Comparison of ENCODE assay signal across 25 cellular contexts in the genomic region with DNA sequence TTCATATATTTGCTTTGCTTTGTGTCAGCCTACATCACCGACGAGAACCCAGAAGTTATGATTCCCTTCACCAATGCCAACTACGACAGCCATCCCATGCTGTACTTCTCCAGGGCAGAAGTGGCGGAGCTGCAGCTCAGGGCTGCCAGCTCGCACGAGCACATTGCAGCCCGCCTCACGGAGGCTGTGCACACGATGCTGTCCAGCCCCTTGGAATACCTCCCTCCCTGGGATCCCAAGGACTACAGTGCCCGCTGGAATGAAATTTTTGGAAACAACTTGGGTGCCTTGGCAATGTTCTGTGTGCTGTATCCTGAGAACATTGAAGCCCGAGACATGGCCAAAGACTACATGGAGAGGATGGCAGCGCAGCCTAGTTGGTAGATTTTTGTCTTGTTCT. TPM values are rescaled to one million over a fixed set of nuclear protein-coding genes. Genes with fewer than 3 reads are reported as not detected.
DNase-seq lines count a peak whose midpoint lies in the region; ATAC-seq and TF ChIP-seq lines count a peak whose summit lies in the region.
"Had no signal": no experiment of that assay in that cellular context is flagged by ENCODE, and none has a peak within 500 bp of the region (broad histone marks: within the 10 kb centered on the region; RNA-seq: fewer than 3 reads in every experiment).

No MANE protein-coding gene starts in this region.

- H3K9me3 Mint-ChIP-seq in chondrocyte (ENCODE audit: low read depth): no peaks in the 10 kb centered on the region
- H3K9me3 Mint-ChIP-seq in nephron progenitor cell: no peaks in the 10 kb centered on the region
- no peaks in the 10 kb centered on the region for H3K9me3 Mint-ChIP-seq in natural killer cell
- H3K9me3 Mint-ChIP-seq: activated naive CD8-positive, alpha-beta T cell treated with anti-CD3 and anti-CD28 coated beads for 36 hours; CD4-positive, alpha-beta T cell; T-helper 2 cell treated with Interferon-gamma antibody and Interleukin-4, amounts not matched to agents 5 μg/mL and 100 μg/mL, for 36 hours had no signal

- H3K4me2 ChIP-seq in SK-N-SH: peak overlapping the region; percentile 61; the same call in 1 of the 2 replicates

- no peaks in the 10 kb centered on the region for H4K20me1 ChIP-seq in SK-N-SH (ENCODE audit: insufficient read depth)

- no peaks in the 10 kb centered on the region for H3K27me3 ChIP-seq in SK-N-SH (ENCODE audit: insufficient read depth)
- no peaks in the 10 kb centered on the region for H3K27me3 ChIP-seq in tibial artery
- H3K27me3 ChIP-seq: sigmoid colon, thyroid gland had no signal

- intact Hi-C loops in tibial artery (cut with DNase I; ENCODE audit: low total_unique reads) (no loop called here), natural killer cell (cut with micrococcal nuclease) (no loop called here)

- peaks cover 10% of the 10 kb centered on the region for H3F3A ChIP-seq in SK-N-SH (replicated peaks; ENCODE audit: insufficient read depth)

- DNase-seq in SK-N-SH (no peak), chondrocyte (ENCODE audit: low spot score) (no peak), nephron progenitor cell (no peak), tibial artery (peak; percentile 45 to 85), KG1 (lab: John Stamatoyannopoulos, UW) (no peak), natural killer cell (no peak)
- DNase-seq: 8988T; activated CD4-positive, alpha-beta T cell treated with anti-CD3 and anti-CD28 coated beads for 4 hours; activated effector memory CD4-positive, alpha-beta T cell treated with anti-CD3 and anti-CD28 coated beads, Interleukin-2, amount 50 U/mL, for 16 hours; activated naive CD8-positive, alpha-beta T cell treated with anti-CD3 and anti-CD28 coated beads for 36 hours; AML-193; CD4-positive, alpha-beta T cell; cerebellar nuclear complex; GOT3; left ventricle myocardium superior; NCI-H1092 treated with DMSO at 0.1 percent for 48 hours; NCI-H1930; NCI-H226; sigmoid colon; stimulated activated naive CD8-positive, alpha-beta T cell treated with anti-CD3 and anti-CD28 coated beads, Interleukin-15, Interleukin-2, amounts not matched to agents 100 U/mL and 50 U/mL, for 24 hours; thyroid gland had no signal

- no peaks in the 10 kb centered on the region for H3K9me3 ChIP-seq in SK-N-SH
- no peaks in the 10 kb centered on the region for H3K9me3 ChIP-seq in tibial artery
- H3K9me3 ChIP-seq: sigmoid colon, thyroid gland had no signal

- peaks cover 51% of the 10 kb centered on the region; the same call in 1 of the 2 replicates for H3K79me2 ChIP-seq in SK-N-SH (ENCODE audit: insufficient read depth)

- TF ChIP-seq CTCF in SK-N-SH (IDR thresholded peaks at IDR 0.05): no peak
- TF ChIP-seq CTCF in chondrocyte (IDR thresholded peaks at IDR 0.05): no peak
- no peak for TF ChIP-seq CTCF in nephron progenitor cell (IDR thresholded peaks at IDR 0.05)
- TF ChIP-seq CTCF in tibial artery (IDR thresholded peaks at IDR 0.05): no peak
- no peak for TF ChIP-seq CTCF in natural killer cell (IDR thresholded peaks at IDR 0.05)

- no peaks in the 10 kb centered on the region for H3K9me2 ChIP-seq in SK-N-SH

- POLR2A ChIA-PET in SK-N-SH (lab: Yijun Ruan, JAX): no interaction called here

- no peak overlapping the region for H3K4me3 ChIP-seq in SK-N-SH (ENCODE audit: low read depth in 2 of 2, low read length in 1 of 2)
- H3K4me3 ChIP-seq in tibial artery: peak overlapping the region; percentile 18 to 25
- H3K4me3 ChIP-seq: sigmoid colon, thyroid gland had no signal

- H3K27me3 Mint-ChIP-seq in chondrocyte (ENCODE audit: low read depth) (no peaks in the 10 kb centered on the region), nephron progenitor cell (ENCODE audit: low read depth, poor library complexity) (no peaks in the 10 kb centered on the region), natural killer cell (ENCODE audit: low read depth in 2 of 2) (no peaks in the 10 kb centered on the region)
- H3K27me3 Mint-ChIP-seq: activated naive CD8-positive, alpha-beta T cell treated with anti-CD3 and anti-CD28 coated beads for 36 hours; CD4-positive, alpha-beta T cell; progenitor cell of endocrine pancreas had no signal

- no peak for TF ChIP-seq RAD21 in SK-N-SH (IDR thresholded peaks at IDR 0.05; ENCODE audit: low read length)

- no peak overlapping the region for H3K9ac ChIP-seq in SK-N-SH

- CTCF ChIA-PET in SK-N-SH (lab: Yijun Ruan, JAX): no interaction called here

- ATAC-seq in SK-N-SH treated with all-trans-retinoic acid at 6 μM for 48 hours: no peak
- ATAC-seq in HG03442 (IDR thresholded peaks at IDR 0.05; ENCODE audit: unreplicated experiment): no peak
- no peak for ATAC-seq in natural killer cell
- ATAC-seq: left ventricle myocardium superior; stimulated activated naive CD8-positive, alpha-beta T cell treated with anti-CD3 and anti-CD28 coated beads, Interleukin-15, Interleukin-2, amounts not matched to agents 100 U/mL and 50 U/mL, for 24 hours had no signal

- peak overlapping the region; percentile 69 for H3K4me3 Mint-ChIP-seq in chondrocyte (ENCODE audit: unreplicated experiment)
- H3K4me3 Mint-ChIP-seq in nephron progenitor cell: no peak overlapping the region
- H3K4me3 Mint-ChIP-seq in natural killer cell: no peak overlapping the region
- H3K4me3 Mint-ChIP-seq: activated naive CD8-positive, alpha-beta T cell treated with anti-CD3 and anti-CD28 coated beads for 36 hours; CD4-positive, alpha-beta T cell; T-helper 2 cell treated with Interferon-gamma antibody and Interleukin-4, amounts not matched to agents 5 μg/mL and 100 μg/mL, for 36 hours had no signal

- H3K27ac Mint-ChIP-seq in chondrocyte (ENCODE audit: unreplicated experiment): peak overlapping the region; percentile 99
- peak overlapping the region; percentile 78 for H3K27ac Mint-ChIP-seq in nephron progenitor cell
- no peak overlapping the region for H3K27ac Mint-ChIP-seq in natural killer cell
- H3K27ac Mint-ChIP-seq: activated naive CD8-positive, alpha-beta T cell treated with anti-CD3 and anti-CD28 coated beads for 36 hours; CD4-positive, alpha-beta T cell; T-helper 2 cell treated with Interferon-gamma antibody and Interleukin-4, amounts not matched to agents 5 μg/mL and 100 μg/mL, for 36 hours had no signal

- H3K27ac ChIP-seq in SK-N-SH (ENCODE audit: low read depth in 2 of 2, low read length in 1 of 2) (peak overlapping the region; percentile 3 to 72; a peak in 3 of 4 replicates), tibial artery (peak overlapping the region; percentile 53 to 60)
- H3K27ac ChIP-seq: thyroid gland had no signal

- H2AFZ ChIP-seq in SK-N-SH (ENCODE audit: low read depth): no peak overlapping the region

- H3K36me3 ChIP-seq in SK-N-SH (replicated peaks in 1 of 2; ENCODE audit: control insufficient read depth in 1 of 2, insufficient read depth in 2 of 2, low read length in 1 of 2) (peaks cover 6 to 12% of the 10 kb centered on the region in 2 experiments), tibial artery (no peaks in the 10 kb centered on the region)
- H3K36me3 ChIP-seq: thyroid gland had no signal

- H3K4me1 ChIP-seq in SK-N-SH (ENCODE audit: control insufficient read depth in 1 of 2, insufficient read depth in 2 of 2, low read depth in 1 of 2, low read length in 1 of 2) (peaks cover 3 to 17% of the 10 kb centered on the region in 2 experiments), tibial artery (peaks cover 0 to 57% (median 26%) of the 10 kb centered on the region in 4 donors)
- H3K4me1 ChIP-seq: thyroid gland had no signal

- H3K36me3 Mint-ChIP-seq in chondrocyte (ENCODE audit: low read depth) (no peaks in the 10 kb centered on the region), nephron progenitor cell (ENCODE audit: low read depth) (peaks cover 17% of the 10 kb centered on the region), natural killer cell (no peaks in the 10 kb centered on the region)
- H3K36me3 Mint-ChIP-seq: activated naive CD8-positive, alpha-beta T cell treated with anti-CD3 and anti-CD28 coated beads for 36 hours had no signal

- WGBS in SK-N-SH (ENCODE audit: low lambda C conversion rate): 95% methylated on average over 12 of the region's 12 CpGs

- no peak for TF ChIP-seq EP300 in SK-N-SH (IDR thresholded peaks at IDR 0.05; ENCODE audit: borderline replicate concordance in 1 of 2, low read depth in 1 of 2, low read length in 1 of 2)

- H3K4me1 Mint-ChIP-seq in chondrocyte (ENCODE audit: low read depth) (peaks cover 83% of the 10 kb centered on the region), nephron progenitor cell (peaks cover 40% of the 10 kb centered on the region), natural killer cell (no peaks in the 10 kb centered on the region)
- H3K4me1 Mint-ChIP-seq: activated naive CD8-positive, alpha-beta T cell treated with anti-CD3 and anti-CD28 coated beads for 36 hours had no signal

TF ChIP-seq in SK-N-SH, 30 proteins besides CTCF, POLR2A, EP300 and RAD21 (continues in another document):
- TF ChIP-seq YY1 (IDR thresholded peaks at IDR 0.05; ENCODE audit: low read depth) (no peak), MXI1 (IDR thresholded peaks at IDR 0.05; ENCODE audit: low read depth, low read length) (no peak)
- TF ChIP-seq, protein P1, sequence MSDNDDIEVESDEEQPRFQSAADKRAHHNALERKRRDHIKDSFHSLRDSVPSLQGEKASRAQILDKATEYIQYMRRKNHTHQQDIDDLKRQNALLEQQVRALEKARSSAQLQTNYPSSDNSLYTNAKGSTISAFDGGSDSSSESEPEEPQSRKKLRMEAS (IDR thresholded peaks at IDR 0.05; ENCODE audit: low read depth): no peak

TF ChIP-seq in SK-N-SH treated with all-trans-retinoic acid at 6 μM for 48 hours, 23 proteins besides CTCF, POLR2A, EP300 and RAD21:
- TF ChIP-seq ZNF70 (CRISPR knock-in tag; IDR thresholded peaks at IDR 0.05) (no peak), TCF4 (CRISPR knock-in tag; IDR thresholded peaks at IDR 0.05; ENCODE audit: borderline replicate concordance) (no peak), TOX (CRISPR knock-in tag; IDR thresholded peaks at IDR 0.05; ENCODE audit: borderline replicate concordance) (no peak)
- TF ChIP-seq, protein P2, sequence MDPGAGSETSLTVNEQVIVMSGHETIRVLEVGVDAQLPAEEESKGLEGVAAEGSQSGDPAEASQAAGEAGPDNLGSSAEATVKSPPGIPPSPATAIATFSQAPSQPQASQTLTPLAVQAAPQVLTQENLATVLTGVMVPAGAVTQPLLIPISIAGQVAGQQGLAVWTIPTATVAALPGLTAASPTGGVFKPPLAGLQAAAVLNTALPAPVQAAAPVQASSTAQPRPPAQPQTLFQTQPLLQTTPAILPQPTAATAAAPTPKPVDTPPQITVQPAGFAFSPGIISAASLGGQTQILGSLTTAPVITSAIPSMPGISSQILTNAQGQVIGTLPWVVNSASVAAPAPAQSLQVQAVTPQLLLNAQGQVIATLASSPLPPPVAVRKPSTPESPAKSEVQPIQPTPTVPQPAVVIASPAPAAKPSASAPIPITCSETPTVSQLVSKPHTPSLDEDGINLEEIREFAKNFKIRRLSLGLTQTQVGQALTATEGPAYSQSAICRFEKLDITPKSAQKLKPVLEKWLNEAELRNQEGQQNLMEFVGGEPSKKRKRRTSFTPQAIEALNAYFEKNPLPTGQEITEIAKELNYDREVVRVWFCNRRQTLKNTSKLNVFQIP (CRISPR knock-in tag; IDR thresholded peaks at IDR 0.05; ENCODE audit: borderline replicate concordance, low read depth): no peak

RNA-seq across cellular contexts. Expression of a gene that starts 28.5 kb away (rescaled TPM):
- 12.7 and 17.4 TPM in 2 replicates for polyA plus RNA-seq in SK-N-SH (2012; rRNA removed)
- polyA plus RNA-seq in SK-N-SH (2012; cell fraction: cytosol; rRNA removed): 13.5 and 13.9 TPM in 2 replicates
- polyA plus RNA-seq in SK-N-SH (2012; cell fraction: nucleus; rRNA removed): 19.6 and 19.8 TPM in 2 replicates
- total RNA-seq in chondrocyte (71.9 to 95.0 TPM (median 78.0 TPM) in 3 replicates), natural killer cell (1 to 10 TPM; 7.4 to 9.6 (median 7.6) TPM)

Comparison
In these comparisons a context has a peak if more than half of its experiments do, and no peak if none do; other contexts are left out.
1. DNase-seq: peak in tibial artery (2 of 2); none in SK-N-SH (single experiment), chondrocyte (single experiment), nephron progenitor cell (single experiment), KG1 (single experiment) and natural killer cell (single experiment).
2. H3K4me3 ChIP-seq: peak in tibial artery (2 of 2); none in SK-N-SH (0 of 2).
3. H3K27ac Mint-ChIP-seq: peak in chondrocyte (single experiment) and nephron progenitor cell (single experiment); none in natural killer cell (0 of 2).